8 cellular contexts compared by ENCODE assay signal in genomic region chr15:78263907-78264303, GRCh38. TPM values are rescaled to one million over a fixed set of nuclear protein-coding genes. Genes with fewer than 3 reads are reported as not detected.
DNase-seq lines count a peak whose midpoint lies in the region; FAIRE-seq and TF ChIP-seq lines count a peak whose summit lies in the region.

No MANE protein-coding gene starts in this region.

- TF ChIP-seq CTCF in MM.1S (IDR thresholded peaks at IDR 0.05; ENCODE audit: low read length), result no peak
- no peak for TF ChIP-seq CTCF in astrocyte (IDR thresholded peaks at IDR 0.05; ENCODE audit: insufficient read depth, low read depth, low read length)
- no peak for TF ChIP-seq CTCF in SK-N-SH (IDR thresholded peaks at IDR 0.05)
- TF ChIP-seq CTCF in HFFc6 (IDR thresholded peaks at IDR 0.05), result no peak

- DNase-seq in MM.1S, result no peak
- DNase-seq in astrocyte (ENCODE audit: low read depth), result no peak
- DNase-seq in immature natural killer cell, result peak in 1 of 3 donors; percentile 9
- DNase-seq in amniotic stem cell (lab: John Stamatoyannopoulos, UW), result no peak
- DNase-seq in SK-N-SH, result no peak
- no peak for DNase-seq in NOMO-1 treated with DMSO at 0.1 percent for 48 hours (lab: John Stamatoyannopoulos, UW; ENCODE audit: unreplicated experiment)
- no peak for DNase-seq in HFFc6

- no peaks in the 10 kb centered on the region for H3K36me3 ChIP-seq in MM.1S (replicated peaks; ENCODE audit: insufficient read depth, low read length)
- H3K36me3 ChIP-seq in astrocyte (ENCODE audit: insufficient read depth, low read length), result no peaks in the 10 kb centered on the region
- H3K36me3 ChIP-seq in stomach smooth muscle (ENCODE audit: control insufficient read depth in 2 of 2, insufficient read depth in 2 of 2, low read length in 2 of 2), result no peaks in the 10 kb centered on the region
- no peaks in the 10 kb centered on the region for H3K36me3 ChIP-seq in SK-N-SH (replicated peaks in 1 of 2; ENCODE audit: control insufficient read depth in 1 of 2, insufficient read depth in 2 of 2, low read length in 1 of 2)

- no peak for TF ChIP-seq RAD21 in SK-N-SH (IDR thresholded peaks at IDR 0.05; ENCODE audit: low read length)

- FAIRE-seq in astrocyte (lab: Jason Lieb, UNC), result no peak

- H3K79me2 ChIP-seq in MM.1S (ENCODE audit: low read length) (no peaks in the 10 kb centered on the region), astrocyte (ENCODE audit: insufficient read depth, low read length) (no peaks in the 10 kb centered on the region), SK-N-SH (ENCODE audit: insufficient read depth) (no peaks in the 10 kb centered on the region)

- WGBS in SK-N-SH (ENCODE audit: low lambda C conversion rate), result 90% methylated on average over 8 of the region's 23 CpGs

- H3K27me3 ChIP-seq in MM.1S (replicated peaks; ENCODE audit: insufficient read depth, low read length) (peaks cover 10% of the 10 kb centered on the region), astrocyte (ENCODE audit: insufficient read depth, low read length) (no peaks in the 10 kb centered on the region), stomach smooth muscle (ENCODE audit: control insufficient read depth in 1 of 2, insufficient read depth in 2 of 2, low read length in 2 of 2) (peaks cover 0 to under 1% of the 10 kb centered on the region in 2 donors), SK-N-SH (ENCODE audit: insufficient read depth) (no peaks in the 10 kb centered on the region)

- H3K9me3 ChIP-seq in MM.1S (replicated peaks; ENCODE audit: insufficient read depth, low read length), result no peaks in the 10 kb centered on the region
- H3K9me3 ChIP-seq in astrocyte (ENCODE audit: insufficient read depth, low read depth, low read length), result no peaks in the 10 kb centered on the region
- no peaks in the 10 kb centered on the region for H3K9me3 ChIP-seq in stomach smooth muscle (ENCODE audit: control insufficient read depth in 2 of 2, low read length in 2 of 2)
- no peaks in the 10 kb centered on the region for H3K9me3 ChIP-seq in SK-N-SH

- H4K20me1 ChIP-seq in MM.1S (ENCODE audit: insufficient read depth, low read length) (no peaks in the 10 kb centered on the region), astrocyte (ENCODE audit: insufficient read depth, low read length) (no peaks in the 10 kb centered on the region), SK-N-SH (ENCODE audit: insufficient read depth) (no peaks in the 10 kb centered on the region)

- H3K9me2 ChIP-seq in MM.1S (replicated peaks; ENCODE audit: insufficient read depth, low read length) (no peaks in the 10 kb centered on the region), SK-N-SH (no peaks in the 10 kb centered on the region)

- CTCF ChIA-PET in SK-N-SH (lab: Yijun Ruan, JAX), result no interaction called here

- no peak overlapping the region for H2AFZ ChIP-seq in MM.1S (ENCODE audit: low read length)
- peak overlapping the region; percentile 70 for H2AFZ ChIP-seq in astrocyte (ENCODE audit: low read depth, low read length)
- H2AFZ ChIP-seq in SK-N-SH (ENCODE audit: low read depth), result no peak overlapping the region

- H3K27ac ChIP-seq in MM.1S (ENCODE audit: low read length) (no peak overlapping the region), astrocyte (ENCODE audit: low read depth, low read length) (no peak overlapping the region), stomach smooth muscle (ENCODE audit: low read length) (no peak overlapping the region), SK-N-SH (ENCODE audit: low read depth in 2 of 2, low read length in 1 of 2) (no peak overlapping the region)

- no peak for TF ChIP-seq EP300 in SK-N-SH (IDR thresholded peaks at IDR 0.05; ENCODE audit: borderline replicate concordance in 1 of 2, low read depth in 1 of 2, low read length in 1 of 2)

- H3K36me3 Mint-ChIP-seq in astrocyte (ENCODE audit: low read depth, unreplicated experiment) (no peaks in the 10 kb centered on the region), immature natural killer cell (no peaks in the 10 kb centered on the region), HFFc6 (ENCODE audit: low read depth) (no peaks in the 10 kb centered on the region)

- H3K4me3 Mint-ChIP-seq in astrocyte (ENCODE audit: unreplicated experiment) (no peak overlapping the region), immature natural killer cell (peak overlapping the region; percentile 70 to 80 (median 75)), HFFc6 (no peak overlapping the region)

- POLR2A ChIA-PET in SK-N-SH (lab: Yijun Ruan, JAX), result no interaction called here

- H3K27ac Mint-ChIP-seq in astrocyte (ENCODE audit: unreplicated experiment), result no peak overlapping the region
- H3K27ac Mint-ChIP-seq in immature natural killer cell, result peak overlapping the region in 5 of 6 donors; percentile 62 to 79 (median 71)
- no peak overlapping the region for H3K27ac Mint-ChIP-seq in HFFc6

- H3K9ac ChIP-seq in MM.1S (ENCODE audit: low read length) (no peak overlapping the region), astrocyte (ENCODE audit: low read length) (no peak overlapping the region), stomach smooth muscle (ENCODE audit: low read length in 2 of 2) (peak overlapping the region; percentile 55 to 59), SK-N-SH (no peak overlapping the region)

- peaks cover 2% of the 10 kb centered on the region for H3K4me1 Mint-ChIP-seq in astrocyte (ENCODE audit: low read depth, unreplicated experiment)
- H3K4me1 Mint-ChIP-seq in immature natural killer cell, result peaks cover 13 to 18% of the 10 kb centered on the region in 2 donors
- H3K4me1 Mint-ChIP-seq in HFFc6 (ENCODE audit: low read depth), result peaks cover 11% of the 10 kb centered on the region

- H3F3A ChIP-seq in MM.1S (ENCODE audit: insufficient read depth, low read length), result no peaks in the 10 kb centered on the region
- no peaks in the 10 kb centered on the region for H3F3A ChIP-seq in SK-N-SH (replicated peaks; ENCODE audit: insufficient read depth)

- H3K4me2 ChIP-seq in MM.1S (ENCODE audit: low read depth, low read length) (peak overlapping the region; percentile 27; the same call in 1 of the 2 replicates), astrocyte (ENCODE audit: low read length) (peak overlapping the region; percentile 85), SK-N-SH (no peak overlapping the region)

- H3K9me3 Mint-ChIP-seq in astrocyte (ENCODE audit: unreplicated experiment) (peaks cover 9% of the 10 kb centered on the region), immature natural killer cell (no peaks in the 10 kb centered on the region), HFFc6 (no peaks in the 10 kb centered on the region)

- peak overlapping the region; percentile 20; the same call in 1 of the 2 replicates for H3K4me3 ChIP-seq in MM.1S (ENCODE audit: low read length)
- no peak overlapping the region for H3K4me3 ChIP-seq in astrocyte (ENCODE audit: insufficient read depth, low read depth, low read length)
- H3K4me3 ChIP-seq in stomach smooth muscle (ENCODE audit: low read length in 2 of 2), result peak overlapping the region; percentile 37 to 67
- H3K4me3 ChIP-seq in SK-N-SH (ENCODE audit: low read depth in 2 of 2, low read length in 1 of 2), result no peak overlapping the region

- H3K27me3 Mint-ChIP-seq in astrocyte (ENCODE audit: low read depth, unreplicated experiment) (peaks cover 32% of the 10 kb centered on the region), immature natural killer cell (ENCODE audit: low read depth in 3 of 3) (peaks cover 0 to 12% (median 7%) of the 10 kb centered on the region in 3 donors), HFFc6 (ENCODE audit: insufficient read depth) (peaks cover 30% of the 10 kb centered on the region)

- no peaks in the 10 kb centered on the region for H3K4me1 ChIP-seq in MM.1S (ENCODE audit: low read length)
- peaks cover 9% of the 10 kb centered on the region for H3K4me1 ChIP-seq in astrocyte (ENCODE audit: insufficient read depth, low read length)
- peaks cover 38% of the 10 kb centered on the region for H3K4me1 ChIP-seq in stomach smooth muscle (ENCODE audit: control insufficient read depth, insufficient read depth, low read length)
- no peaks in the 10 kb centered on the region for H3K4me1 ChIP-seq in SK-N-SH (ENCODE audit: control insufficient read depth in 1 of 2, insufficient read depth in 2 of 2, low read depth in 1 of 2, low read length in 1 of 2)

TF ChIP-seq in SK-N-SH, 30 proteins besides CTCF, POLR2A, EP300 and RAD21:
- TF ChIP-seq USF2 (IDR thresholded peaks at IDR 0.05; ENCODE audit: borderline replicate concordance, low read depth, low read length) (no peak), JUND (IDR thresholded peaks at IDR 0.05) (no peak), MEF2A (IDR thresholded peaks at IDR 0.05; ENCODE audit: borderline replicate concordance, low read depth) (no peak), CHD2 (IDR thresholded peaks at IDR 0.05; ENCODE audit: low read length, partially characterized antibody) (no peak), FOXM1 (IDR thresholded peaks at IDR 0.05; ENCODE audit: low read depth) (no peak), TCF12 (IDR thresholded peaks at IDR 0.05) (no peak)

RNA-seq across cellular contexts. Expression of gene DNAJA4, which starts 0.5 kb away (rescaled TPM):
- total RNA-seq in astrocyte, result 0.14 TPM in 1 of 2 replicates, not detected in the other
- polyA plus RNA-seq in immature natural killer cell (1 to 10 TPM; 3.1 to 8.2 (median 7.4) TPM), SK-N-SH (2012; rRNA removed) (0.02 and 0.03 TPM in 2 replicates)
- polyA plus RNA-seq in SK-N-SH (2012; cell fraction: cytosol; rRNA removed), result 0.03 and 0.07 TPM in 2 replicates
- 0.14 and 0.15 TPM in 2 replicates for polyA plus RNA-seq in SK-N-SH (2012; cell fraction: nucleus; rRNA removed)
- under 1 TPM in 5 of 6 experiments, not detected in 1; 0.14 to 0.38 (median 0.17) TPM for total RNA-seq in HFFc6 (2021; fragmentation: NEBNext Ultra II Directional; extraction: Animal tissue kit (Norgen Biotek cat#: 25700))

RNA-seq across cellular contexts. Expression of gene ACSBG1, which starts 29.5 kb away (rescaled TPM):
- not detected in 2 replicates for total RNA-seq in astrocyte
- polyA plus RNA-seq in immature natural killer cell (under 1 TPM in 1 of 3 donors, not detected in 2; 0.07 TPM), SK-N-SH (2012; rRNA removed) (under 0.01 and 0.02 TPM in 2 replicates)
- 0.01 and 0.04 TPM in 2 replicates for polyA plus RNA-seq in SK-N-SH (2012; cell fraction: cytosol; rRNA removed)
- polyA plus RNA-seq in SK-N-SH (2012; cell fraction: nucleus; rRNA removed), result 0.01 TPM in 1 of 2 replicates, not detected in the other
- not detected for total RNA-seq in HFFc6 (2021; fragmentation: NEBNext Ultra II Directional; extraction: Animal tissue kit (Norgen Biotek cat#: 25700))

RNA-seq across cellular contexts. Expression of gene SKIC8, which starts 35.5 kb away (rescaled TPM):
- total RNA-seq in astrocyte, result 43.6 and 46.3 TPM in 2 replicates
- polyA plus RNA-seq in immature natural killer cell (100 to 1,000 TPM in 2 of 3 donors, 10 to 100 TPM in 1; 73.4 to 147 (median 105) TPM), SK-N-SH (2012; rRNA removed) (78.8 and 124 TPM in 2 replicates)
- 103 TPM in 2 replicates for polyA plus RNA-seq in SK-N-SH (2012; cell fraction: cytosol; rRNA removed)
- 80.1 and 91.4 TPM in 2 replicates for polyA plus RNA-seq in SK-N-SH (2012; cell fraction: nucleus; rRNA removed)
- 10 to 100 TPM; 43.9 to 48.1 (median 47.0) TPM for total RNA-seq in HFFc6 (2021; fragmentation: NEBNext Ultra II Directional; extraction: Animal tissue kit (Norgen Biotek cat#: 25700))

Comparison
In these comparisons a context has a peak if more than half of its experiments do, and no peak if none do; other contexts are left out.
1. H3K4me3 ChIP-seq: peak in MM.1S (single experiment) and stomach smooth muscle (2 of 2); none in astrocyte (single experiment) and SK-N-SH (0 of 2).
2. H3K9ac ChIP-seq: peak in stomach smooth muscle (2 of 2); none in MM.1S (single experiment), astrocyte (single experiment) and SK-N-SH (single experiment).
3. H3K27ac Mint-ChIP-seq: peak in immature natural killer cell (5 of 6); none in astrocyte (single experiment) and HFFc6 (single experiment).
4. H3K4me3 Mint-ChIP-seq: peak in immature natural killer cell (5 of 5); none in astrocyte (single experiment) and HFFc6 (single experiment).